ENCODE assay signal across 8 cellular contexts in genomic region chr16:10895053-10895946, GRCh38. TPM values are rescaled to one million over a fixed set of nuclear protein-coding genes. Genes with fewer than 3 reads are reported as not detected.
DNase-seq lines count a peak whose midpoint lies in the region; ATAC-seq, FAIRE-seq and TF ChIP-seq lines count a peak whose summit lies in the region.
"Had no signal": no experiment of that assay in that cellular context is flagged by ENCODE, and none has a peak within 500 bp of the region (broad histone marks: within the 10 kb centered on the region; RNA-seq: fewer than 3 reads in every experiment).

No MANE protein-coding gene starts in this region.

- H3F3A ChIP-seq in neural progenitor cell (ENCODE audit: low read depth), result no peaks in the 10 kb centered on the region

- H4K20me1 ChIP-seq in neural progenitor cell (ENCODE audit: low read depth), result peaks cover 5% of the 10 kb centered on the region

- H3K36me3 ChIP-seq in NT2/D1 (ENCODE audit: insufficient read depth, insufficient read length, low read length) (no peaks in the 10 kb centered on the region), neural progenitor cell (no peaks in the 10 kb centered on the region)

- no peaks in the 10 kb centered on the region for H3K9me3 Mint-ChIP-seq in neural progenitor cell

- TF ChIP-seq POLR2A in GM12892 (IDR thresholded peaks at IDR 0.05; ENCODE audit: low read depth, low read length), result no peak

- no peak for TF ChIP-seq CTCF in neural progenitor cell (IDR thresholded peaks at IDR 0.05)

- H3K27ac Mint-ChIP-seq in neural progenitor cell, result no peak overlapping the region

- H3K79me2 ChIP-seq in neural progenitor cell (ENCODE audit: low read depth), result no peaks in the 10 kb centered on the region

- peaks cover 26% of the 10 kb centered on the region for H3K27me3 ChIP-seq in NT2/D1 (ENCODE audit: insufficient read depth, insufficient read length)
- H3K27me3 ChIP-seq in neural progenitor cell, result no peaks in the 10 kb centered on the region

- no peak overlapping the region for H3K4me2 ChIP-seq in neural progenitor cell

- H3K27me3 Mint-ChIP-seq in neural progenitor cell (ENCODE audit: insufficient read depth, low read depth), result peaks cover 14% of the 10 kb centered on the region

- DNase-seq in GM12892 (ENCODE audit: insufficient read length) (no peak), NT2/D1 (ENCODE audit: low read depth, low spot score) (peak; percentile 63), dermis microvascular lymphatic vessel endothelial cell (ENCODE audit: low read depth in 2 of 2) (peak; percentile 7 to 41), neural progenitor cell (ENCODE audit: low spot score) (peak; percentile 90), HT-29 (ENCODE audit: low spot score) (no peak), superior temporal gyrus (ENCODE audit: extremely low spot score) (no peak)

- no peaks in the 10 kb centered on the region for H3K36me3 Mint-ChIP-seq in neural progenitor cell

- H3K9ac ChIP-seq in NT2/D1 (ENCODE audit: insufficient read length, low read depth), result no peak overlapping the region
- no peak overlapping the region for H3K9ac ChIP-seq in neural progenitor cell

- no peak overlapping the region for H3K4me3 ChIP-seq in NT2/D1 (ENCODE audit: insufficient read length, low read depth)
- H3K4me3 ChIP-seq in neural progenitor cell, result no peak overlapping the region

- no peaks in the 10 kb centered on the region for H3K4me1 Mint-ChIP-seq in neural progenitor cell

- FAIRE-seq in GM12892 (lab: Jason Lieb, UNC), result peak; percentile 40
- FAIRE-seq: keratinocyte had no signal

- H3K9me3 ChIP-seq in NT2/D1 (ENCODE audit: insufficient read depth, low read length) (no peaks in the 10 kb centered on the region; the same call in 1 of the 2 replicates), neural progenitor cell (ENCODE audit: low read depth) (no peaks in the 10 kb centered on the region)

- H3K4me1 ChIP-seq in NT2/D1 (ENCODE audit: insufficient read depth, insufficient read length) (no peaks in the 10 kb centered on the region), neural progenitor cell (no peaks in the 10 kb centered on the region)

- H3K4me3 Mint-ChIP-seq in neural progenitor cell, result no peak overlapping the region

- H3K27ac ChIP-seq in neural progenitor cell, result no peak overlapping the region

- ATAC-seq in GM18868 (IDR thresholded peaks at IDR 0.05; ENCODE audit: unreplicated experiment), result no peak

- H2AFZ ChIP-seq in neural progenitor cell (replicated peaks), result no peak overlapping the region

RNA-seq across cellular contexts. Expression of gene CIITA, which starts 18.3 kb away (rescaled TPM):
- polyA plus RNA-seq in GM12892 (2012; ENCODE audit: missing spikeins), result 89.5 TPM
- under 0.01 and 0.13 TPM in 2 replicates for total RNA-seq in dermis microvascular lymphatic vessel endothelial cell
- total RNA-seq in neural progenitor cell (ENCODE audit: low replicate concordance), result not detected in 2 replicates
- total RNA-seq in HT-29 (2014; rRNA removed; shearing (Covaris generic)), result not detected in 2 replicates

RNA-seq across cellular contexts. Expression of gene DEXI, which starts 47.0 kb away (rescaled TPM):
- 8.4 TPM for polyA plus RNA-seq in GM12892 (2012; ENCODE audit: missing spikeins)
- total RNA-seq in dermis microvascular lymphatic vessel endothelial cell (26.6 and 39.8 TPM in 2 replicates), neural progenitor cell (ENCODE audit: low replicate concordance) (16.4 and 45.9 TPM in 2 replicates)
- total RNA-seq in HT-29 (2014; rRNA removed; shearing (Covaris generic)), result 47.7 and 54.8 TPM in 2 replicates

RNA-seq across cellular contexts. Expression of gene CLEC16A, which starts 49.1 kb away (rescaled TPM):
- polyA plus RNA-seq in GM12892 (2012; ENCODE audit: missing spikeins), result 15.4 TPM
- total RNA-seq in dermis microvascular lymphatic vessel endothelial cell (10.5 and 15.3 TPM in 2 replicates), neural progenitor cell (ENCODE audit: low replicate concordance) (7.8 and 11.9 TPM in 2 replicates)
- total RNA-seq in HT-29 (2014; rRNA removed; shearing (Covaris generic)), result 12.7 and 13.5 TPM in 2 replicates

Comparison
In these comparisons a context has a peak if more than half of its experiments do, and no peak if none do; other contexts are left out.
1. DNase-seq: peak in NT2/D1 (single experiment), dermis microvascular lymphatic vessel endothelial cell (2 of 2) and neural progenitor cell (single experiment); none in GM12892 (single experiment), HT-29 (single experiment) and superior temporal gyrus (single experiment).